In genomic region chr1:43446388-43446740, GRCh38 we compare ENCODE assay signal across 25 cellular contexts. TPM values are rescaled to one million over a fixed set of nuclear protein-coding genes. Genes with fewer than 3 reads are reported as not detected.
A peak's percentile ranks its signal among the peaks of the same experiment; 100 is the strongest.
DNase-seq lines count a peak whose midpoint lies in the region; ATAC-seq and TF ChIP-seq lines count a peak whose summit lies in the region.
"Had no signal": no experiment of that assay in that cellular context is flagged by ENCODE, and none has a peak within 500 bp of the region (broad histone marks: within the 10 kb centered on the region; RNA-seq: fewer than 3 reads in every experiment).

No MANE protein-coding gene starts in this region.

- ATAC-seq in activated naive CD4-positive, alpha-beta T cell treated with anti-CD3 and anti-CD28 coated beads, Interleukin-2, amount 50 U/mL, for 72 hours = no peak
- ATAC-seq in T-helper 17 cell (no peak), left colon (no peak), HG03354 (IDR thresholded peaks at IDR 0.05; ENCODE audit: poor library complexity, severe bottlenecking, unreplicated experiment) (no peak)
- ATAC-seq: activated CD8-positive, alpha-beta T cell treated with anti-CD3 and anti-CD28 coated beads, Interleukin-2, amount 10 ng/mL, durations not matched to agents 7 days and 5 days; left ventricle myocardium superior; naive thymus-derived CD4-positive, alpha-beta T cell had no signal

- H3K36me3 ChIP-seq in tibial artery (peaks cover 84 to 100% (median 98%) of the 10 kb centered on the region in 3 donors), H7 (replicated peaks; ENCODE audit: control insufficient read depth, insufficient read depth, low read length) (peaks cover 37% of the 10 kb centered on the region)

- DNase-seq in activated naive CD4-positive, alpha-beta T cell treated with anti-CD3 and anti-CD28 coated beads, Interleukin-2, amount 50 U/mL, for 16 hours = peak; percentile 3
- DNase-seq in activated naive CD4-positive, alpha-beta T cell treated with anti-CD3 and anti-CD28 coated beads, Interleukin-2, amount 50 U/mL, for 72 hours (ENCODE audit: low spot score in 2 of 2) = no peak
- DNase-seq in T-helper 17 cell = no peak
- DNase-seq in left colon = peak; percentile 3 to 16
- peak; percentile 0 to 37 for DNase-seq in tibial artery
- no peak for DNase-seq in H7
- DNase-seq in DMS79 treated with DMSO at 0.1 percent for 48 hours (lab: John Stamatoyannopoulos, UW) = no peak
- DNase-seq: activated CD4-positive, alpha-beta T cell treated with anti-CD3 and anti-CD28 coated beads for 1 hour; activated CD8-positive, alpha-beta T cell treated with anti-CD3 and anti-CD28 coated beads, Interleukin-2, amount 10 ng/mL, durations not matched to agents 7 days and 5 days; activated naive CD8-positive, alpha-beta T cell treated with anti-CD3 and anti-CD28 coated beads for 36 hours; central memory CD4-positive, alpha-beta T cell; dermis blood vessel endothelial cell; GDM1; left ventricle myocardium superior; midbrain; naive thymus-derived CD4-positive, alpha-beta T cell; NCI-H1105; NCI-H187 treated with DMSO at 0.1 percent for 48 hours; NCI-H526; stimulated activated CD4-positive, alpha-beta T cell treated with anti-CD3 and anti-CD28 coated beads, Interleukin-2, amount 100 ng/mL, for 24 hours had no signal

- no peak overlapping the region for H3K27ac Mint-ChIP-seq in activated naive CD4-positive, alpha-beta T cell treated with anti-CD3 and anti-CD28 coated beads, Interleukin-2, amount 50 U/mL, for 72 hours
- peak overlapping the region; percentile 6 for H3K27ac Mint-ChIP-seq in T-helper 17 cell
- H3K27ac Mint-ChIP-seq: activated CD8-positive, alpha-beta T cell treated with anti-CD3 and anti-CD28 coated beads, Interleukin-2, amount 10 ng/mL, durations not matched to agents 7 days and 5 days; activated naive CD8-positive, alpha-beta T cell treated with anti-CD3 and anti-CD28 coated beads for 36 hours; B cell had no signal

- peaks cover 8% of the 10 kb centered on the region for H3K4me1 Mint-ChIP-seq in T-helper 17 cell
- H3K4me1 Mint-ChIP-seq: activated naive CD8-positive, alpha-beta T cell treated with anti-CD3 and anti-CD28 coated beads for 36 hours; B cell had no signal

- H3K4me1 ChIP-seq in tibial artery = peaks cover 0 to 2% (median 0%) of the 10 kb centered on the region in 4 donors
- H3K4me1 ChIP-seq: SJSA1, upper lobe of left lung had no signal

- no peaks in the 10 kb centered on the region for H3K9me3 Mint-ChIP-seq in activated naive CD4-positive, alpha-beta T cell treated with anti-CD3 and anti-CD28 coated beads, Interleukin-2, amount 50 U/mL, for 72 hours
- H3K9me3 Mint-ChIP-seq: activated naive CD8-positive, alpha-beta T cell treated with anti-CD3 and anti-CD28 coated beads for 36 hours had no signal

- no peaks in the 10 kb centered on the region for H3K9me3 ChIP-seq in T-helper 17 cell (ENCODE audit: control insufficient read depth, low read length, poor library complexity, severe bottlenecking)
- H3K9me3 ChIP-seq in tibial artery = no peaks in the 10 kb centered on the region
- H3K9me3 ChIP-seq: SJSA1, upper lobe of left lung had no signal

- H3K4me3 ChIP-seq in tibial artery (no peak overlapping the region), H7 (ENCODE audit: insufficient read depth, low read depth, low read length) (no peak overlapping the region)
- H3K4me3 ChIP-seq: SJSA1, smooth muscle cell, upper lobe of left lung had no signal

- H3K36me3 Mint-ChIP-seq in activated naive CD4-positive, alpha-beta T cell treated with anti-CD3 and anti-CD28 coated beads, Interleukin-2, amount 50 U/mL, for 72 hours = peaks cover 0 to 6% of the 10 kb centered on the region in 2 donors
- H3K36me3 Mint-ChIP-seq in T-helper 17 cell (ENCODE audit: low read depth) = peaks cover 13% of the 10 kb centered on the region

- intact Hi-C loops in left colon (cut with DNase I, micrococcal nuclease) (no loop called here), tibial artery (cut with DNase I; ENCODE audit: low total_unique reads) (no loop called here)

- H3K27me3 Mint-ChIP-seq in T-helper 17 cell = no peaks in the 10 kb centered on the region
- H3K27me3 Mint-ChIP-seq: activated naive CD8-positive, alpha-beta T cell treated with anti-CD3 and anti-CD28 coated beads for 36 hours; B cell; naive thymus-derived CD4-positive, alpha-beta T cell had no signal

- no peak overlapping the region for H3K27ac ChIP-seq in tibial artery
- H3K27ac ChIP-seq: SJSA1, upper lobe of left lung had no signal

- TF ChIP-seq CTCF in tibial artery (IDR thresholded peaks at IDR 0.05) = no peak

- H3K4me3 Mint-ChIP-seq in T-helper 17 cell = no peak overlapping the region
- H3K4me3 Mint-ChIP-seq: activated CD8-positive, alpha-beta T cell treated with anti-CD3 and anti-CD28 coated beads, Interleukin-2, amount 10 ng/mL, durations not matched to agents 7 days and 5 days; activated naive CD8-positive, alpha-beta T cell treated with anti-CD3 and anti-CD28 coated beads for 36 hours; B cell; naive thymus-derived CD4-positive, alpha-beta T cell had no signal

- H3K27me3 ChIP-seq in tibial artery (no peaks in the 10 kb centered on the region), H7 (ENCODE audit: control insufficient read depth, insufficient read depth, low read length) (no peaks in the 10 kb centered on the region)
- H3K27me3 ChIP-seq: SJSA1, upper lobe of left lung had no signal

RNA-seq across cellular contexts. Expression of gene HYI, which starts 7.4 kb away (rescaled TPM):
- total RNA-seq in activated naive CD4-positive, alpha-beta T cell treated with anti-CD3 and anti-CD28 coated beads, Interleukin-2, amount 50 U/mL, for 72 hours = 10 to 100 TPM in 1 of 2 donors, 1 to 10 TPM in 1; 9.2 to 26.3 TPM
- total RNA-seq in T-helper 17 cell (10 to 100 TPM; 14.8 to 24.1 TPM), left colon (10 to 100 TPM; 60.9 to 74.3 TPM)
- 29.4 and 42.5 TPM in 2 replicates for total RNA-seq in H7 (2014; rRNA removed; shearing (Covaris generic))

RNA-seq across cellular contexts. Expression of gene SZT2, which starts 56.7 kb away (rescaled TPM):
- total RNA-seq in activated naive CD4-positive, alpha-beta T cell treated with anti-CD3 and anti-CD28 coated beads, Interleukin-2, amount 50 U/mL, for 72 hours = 10 to 100 TPM; 52.1 to 52.2 TPM
- total RNA-seq in T-helper 17 cell (10 to 100 TPM; 87.0 to 92.1 TPM), left colon (10 to 100 TPM; 49.5 to 73.2 TPM)
- total RNA-seq in H7 (2014; rRNA removed; shearing (Covaris generic)) = 12.2 and 19.0 TPM in 2 replicates

RNA-seq across cellular contexts. Expression of gene MED8, which starts 56.8 kb away (rescaled TPM):
- 10 to 100 TPM; 32.8 to 53.9 TPM for total RNA-seq in activated naive CD4-positive, alpha-beta T cell treated with anti-CD3 and anti-CD28 coated beads, Interleukin-2, amount 50 U/mL, for 72 hours
- 10 to 100 TPM; 13.7 to 16.4 TPM for total RNA-seq in T-helper 17 cell
- 10 to 100 TPM; 39.1 to 39.5 TPM for total RNA-seq in left colon
- 37.6 and 41.2 TPM in 2 replicates for total RNA-seq in H7 (2014; rRNA removed; shearing (Covaris generic))

Comparison
In these comparisons a context has a peak if more than half of its experiments do, and no peak if none do; other contexts are left out.
1. DNase-seq: peak in activated naive CD4-positive, alpha-beta T cell treated with anti-CD3 and anti-CD28 coated beads, Interleukin-2, amount 50 U/mL, for 16 hours (single experiment), left colon (2 of 2) and tibial artery (2 of 2); none in activated naive CD4-positive, alpha-beta T cell treated with anti-CD3 and anti-CD28 coated beads, Interleukin-2, amount 50 U/mL, for 72 hours (0 of 2), T-helper 17 cell (0 of 3), H7 (single experiment) and DMS79 treated with DMSO at 0.1 percent for 48 hours (single experiment).